Comparison of ENCODE assay signal across 25 cellular contexts in genomic region chr16:88951501-88951900, GRCh38. TPM values are rescaled to one million over a fixed set of nuclear protein-coding genes. Genes with fewer than 3 reads are reported as not detected.
A peak's percentile ranks its signal among the peaks of the same experiment; 100 is the strongest.
DNase-seq lines count a peak whose midpoint lies in the region; ATAC-seq and TF ChIP-seq lines count a peak whose summit lies in the region.
"Had no signal": no experiment of that assay in that cellular context is flagged by ENCODE, and none has a peak within 500 bp of the region (broad histone marks: within the 10 kb centered on the region; RNA-seq: fewer than 3 reads in every experiment).

No MANE protein-coding gene starts in this region.

- BruUV-seq in HCT116 (replicated peaks; lab: Mats Ljungman, UMichigan), result no TSS peak

- no peak overlapping the region for H2AFZ ChIP-seq in HCT116 (ENCODE audit: low read depth, low read length, poor library complexity, severe bottlenecking)

- no peaks in the 10 kb centered on the region for H3K4me1 ChIP-seq in right cardiac atrium (ENCODE audit: control insufficient read depth, insufficient read depth, low read length)
- peaks cover 0 to 4% of the 10 kb centered on the region in 2 donors for H3K4me1 ChIP-seq in right atrium auricular region
- no peaks in the 10 kb centered on the region for H3K4me1 ChIP-seq in HCT116 (ENCODE audit: control insufficient read depth in 1 of 2, insufficient read depth in 2 of 2, low read length in 2 of 2)
- H3K4me1 ChIP-seq: SJSA1 had no signal

- H4K20me1 ChIP-seq in HCT116 (ENCODE audit: insufficient read depth), result no peaks in the 10 kb centered on the region

- H3K4me3 ChIP-seq in right cardiac atrium (ENCODE audit: low read length) (no peak overlapping the region), right atrium auricular region (no peak overlapping the region), HCT116 (replicated peaks in 1 of 2; ENCODE audit: low read depth in 1 of 2, low read length in 2 of 2) (no peak overlapping the region)
- H3K4me3 ChIP-seq: GM12878, SJSA1 had no signal

- no peaks in the 10 kb centered on the region for H3K9me3 ChIP-seq in right cardiac atrium (ENCODE audit: control insufficient read depth, low read length)
- no peaks in the 10 kb centered on the region for H3K9me3 ChIP-seq in right atrium auricular region
- no peaks in the 10 kb centered on the region for H3K9me3 ChIP-seq in HCT116 (ENCODE audit: control insufficient read depth in 1 of 2, insufficient read depth in 1 of 2, low read depth in 1 of 2, low read length in 2 of 2)
- H3K9me3 ChIP-seq: SJSA1 had no signal

- POLR2A ChIA-PET in HCT116 (lab: Charles Lee), result no interaction called here

- H3K27me3 ChIP-seq in right cardiac atrium (ENCODE audit: control insufficient read depth, insufficient read depth) (no peaks in the 10 kb centered on the region), right atrium auricular region (no peaks in the 10 kb centered on the region), HCT116 (ENCODE audit: insufficient read depth, low read length) (no peaks in the 10 kb centered on the region)

- no peaks in the 10 kb centered on the region for H3K9me2 ChIP-seq in HCT116 (ENCODE audit: insufficient read depth)

- H3K27ac ChIP-seq in right cardiac atrium (ENCODE audit: low read length), result no peak overlapping the region
- no peak overlapping the region for H3K27ac ChIP-seq in right atrium auricular region
- no peak overlapping the region for H3K27ac ChIP-seq in HCT116 (ENCODE audit: low read depth, low read length)
- H3K27ac ChIP-seq: C4-2B, SJSA1 had no signal

- no peak overlapping the region for H3K9ac ChIP-seq in HCT116 (ENCODE audit: low read length)

- RAD21 ChIA-PET in HCT116 (lab: Charles Lee; ENCODE audit: low non-redundant PET in 1 of 2, low total read pairs in 2 of 2, uncharacterized antibody in 2 of 2, unreplicated experiment in 2 of 2), result no interaction called here

- H3K79me2 ChIP-seq in HCT116 (ENCODE audit: insufficient read depth, low read length), result no peaks in the 10 kb centered on the region

- no peak for TF ChIP-seq POLR2A in HCT116 (IDR thresholded peaks at IDR 0.05; ENCODE audit: borderline replicate concordance, extremely low read depth, insufficient read depth, insufficient read length)

- no peak for ATAC-seq in right cardiac atrium
- ATAC-seq in HCT116, result peak; percentile 47; the same call in 1 of the 2 replicates
- no peak for ATAC-seq in memory B cell (ENCODE audit: low read depth)
- ATAC-seq: GM12878 had no signal

- H3K36me3 ChIP-seq in right atrium auricular region, result no peaks in the 10 kb centered on the region
- H3K36me3 ChIP-seq in HCT116 (ENCODE audit: control insufficient read depth in 1 of 2, insufficient read depth in 2 of 2, low read length in 2 of 2), result no peaks in the 10 kb centered on the region
- H3K36me3 ChIP-seq: SJSA1 had no signal

- TF ChIP-seq CTCF in right atrium auricular region (IDR thresholded peaks at IDR 0.05) (no peak), HCT116 (IDR thresholded peaks at IDR 0.05 in 2 of 3, conservative IDR thresholded peaks at IDR 0.05 in 1 of 3; ENCODE audit: borderline replicate concordance in 1 of 3, insufficient read depth in 1 of 3, low read depth in 2 of 3, low read length in 2 of 3) (no peak)

- 90% methylated on average over 15 of the region's 15 CpGs for WGBS in right cardiac atrium

- H3K9me3 Mint-ChIP-seq in memory B cell, result no peaks in the 10 kb centered on the region
- H3K9me3 Mint-ChIP-seq: CD8-positive, alpha-beta memory T cell had no signal

- H3K27ac Mint-ChIP-seq in memory B cell, result peak overlapping the region; percentile 25

- intact Hi-C loops in right cardiac atrium (cut with DNase I) (no loop called here), HCT116 (cut with micrococcal nuclease) (no loop called here)

- no peak for TF ChIP-seq RAD21 in HCT116 (IDR thresholded peaks at IDR 0.05; ENCODE audit: low read depth)

- H3K4me2 ChIP-seq in HCT116 (ENCODE audit: low read length), result no peak overlapping the region

- no peaks in the 10 kb centered on the region for H3K27me3 Mint-ChIP-seq in memory B cell

- H3K4me1 Mint-ChIP-seq in memory B cell, result peaks cover 10% of the 10 kb centered on the region
- H3K4me1 Mint-ChIP-seq: CD8-positive, alpha-beta memory T cell had no signal

- peaks cover 11% of the 10 kb centered on the region for H3K36me3 Mint-ChIP-seq in memory B cell
- H3K36me3 Mint-ChIP-seq: CD8-positive, alpha-beta memory T cell had no signal

- H3K4me3 Mint-ChIP-seq in memory B cell, result no peak overlapping the region
- H3K4me3 Mint-ChIP-seq: CD8-positive, alpha-beta memory T cell had no signal

- DNase-seq in right cardiac atrium (peak in 2 of 3 donors; percentile 6 to 36), right atrium auricular region (ENCODE audit: low spot score) (no peak), HCT116 (ENCODE audit: low read depth, low spot score) (no peak), memory B cell (ENCODE audit: low spot score in 2 of 2) (no peak), HT-29 (ENCODE audit: low spot score) (no peak), NCI-H446 treated with DMSO at 0.1 percent for 48 hours (lab: John Stamatoyannopoulos, UW) (no peak), NCI-H187 treated with DMSO at 0.1 percent for 48 hours (lab: John Stamatoyannopoulos, UW) (no peak)
- DNase-seq: CD8-positive, alpha-beta memory T cell; DMS 273 treated with DMSO at 0.1 percent for 48 hours; DMS79; EL; GDM1; NCI-H1092; NCI-H1417 treated with DMSO at 0.1 percent for 48 hours; NCI-H1694 treated with DMSO at 0.1 percent for 48 hours; NCI-H2081 treated with DMSO at 0.1 percent for 48 hours; NCI-H2171; NCI-H524; NCI-H748 treated with DMSO at 0.1 percent for 48 hours; T-helper 1 cell had no signal

- CTCF ChIA-PET in HCT116 (lab: Charles Lee), result interaction anchor here (1.6 kb wide), 1 partner anchor 10 kb away, joined by 4 read pairs; no protein-coding TSS in a partner anchor

TF ChIP-seq in HCT116, 20 proteins besides CTCF, POLR2A, EP300 and RAD21 (continues in another document):
- TF ChIP-seq SRF (IDR thresholded peaks at IDR 0.05; ENCODE audit: low read depth) (no peak), CBX3 (IDR thresholded peaks at IDR 0.05; ENCODE audit: low read depth) (no peak), EGR1 (IDR thresholded peaks at IDR 0.05; ENCODE audit: low read depth) (no peak), FOSL1 (IDR thresholded peaks at IDR 0.05; ENCODE audit: low read depth) (no peak), MAX (IDR thresholded peaks at IDR 0.05) (no peak), SIN3A (IDR thresholded peaks at IDR 0.05; ENCODE audit: low read depth) (no peak), TCF7L2 (IDR thresholded peaks at IDR 0.05; ENCODE audit: borderline replicate concordance, extremely low read depth, insufficient read depth, insufficient read length) (no peak), ZBTB33 (IDR thresholded peaks at IDR 0.05; ENCODE audit: extremely low read depth, insufficient replicate concordance, low read length) (no peak), CEBPB (IDR thresholded peaks at IDR 0.05; ENCODE audit: low read depth) (no peak), ATF3 (IDR thresholded peaks at IDR 0.05) (no peak), EZH2phosphoT487 (IDR thresholded peaks at IDR 0.05; ENCODE audit: borderline replicate concordance) (no peak), YY1 (IDR thresholded peaks at IDR 0.05; ENCODE audit: extremely low read depth, insufficient replicate concordance, low read depth, low read length) (no peak), JUND (IDR thresholded peaks at IDR 0.05) (no peak), ELF1 (IDR thresholded peaks at IDR 0.05; ENCODE audit: borderline replicate concordance, low read depth) (no peak)

RNA-seq across cellular contexts. Expression of gene CBFA2T3, which starts 25.5 kb away (rescaled TPM):
- total RNA-seq in right cardiac atrium, result 1 to 10 TPM; 5.6 to 8.5 (median 6.9) TPM
- 7.3 TPM for polyA plus RNA-seq in right cardiac atrium
- 1 to 10 TPM; 1.1 to 2.6 TPM for total RNA-seq in right atrium auricular region
- total RNA-seq in HCT116 (2021; ENCODE audit: unreplicated experiment), result 19.1 TPM
- 16.8 and 17.8 TPM in 2 replicates for polyA plus RNA-seq in HCT116 (2012)
- total RNA-seq in HT-29 (2014; rRNA removed; shearing (Covaris generic)), result 0.03 TPM in 1 of 2 replicates, not detected in the other
- total RNA-seq: H4, HT1080, SJSA1 had no signal
- polyA plus RNA-seq: CD8-positive, alpha-beta memory T cell had no signal

Comparison
In these comparisons a context has a peak if more than half of its experiments do, and no peak if none do; other contexts are left out.
1. DNase-seq: peak in right cardiac atrium (2 of 3); none in right atrium auricular region (single experiment), HCT116 (single experiment), memory B cell (0 of 2), HT-29 (single experiment), NCI-H446 treated with DMSO at 0.1 percent for 48 hours (single experiment) and NCI-H187 treated with DMSO at 0.1 percent for 48 hours (single experiment).